Comparison of ENCODE assay signal across 1 cellular context in the genomic region with DNA sequence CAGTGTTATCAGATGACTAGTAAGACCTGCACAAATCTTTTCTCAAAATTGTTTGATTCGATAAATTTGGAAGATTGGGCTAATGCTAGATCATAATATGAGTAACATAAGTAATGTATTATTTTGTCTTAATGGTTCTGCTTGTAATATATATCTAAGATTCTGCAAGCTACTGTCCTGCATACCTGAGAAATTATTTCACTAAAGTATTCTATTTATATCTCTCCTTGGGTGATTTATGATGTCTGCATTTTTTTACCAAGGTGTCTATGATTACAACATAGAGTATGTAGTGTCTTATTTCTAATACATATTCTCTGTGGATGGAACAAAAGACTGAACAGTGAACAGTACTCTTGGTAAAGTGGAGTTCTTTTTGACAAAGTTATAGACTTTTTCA.
TF ChIP-seq lines count a peak whose summit lies in the region.

No MANE protein-coding gene starts in this region.

TF ChIP-seq in HCT116, 20 proteins besides CTCF, POLR2A, EP300 and RAD21 (continued from another document):
- TF ChIP-seq SP1 (IDR thresholded peaks at IDR 0.05; ENCODE audit: low read depth) (no peak), ZFX (IDR thresholded peaks at IDR 0.05) (no peak), MAX (IDR thresholded peaks at IDR 0.05) (no peak)
